ENCODE assay signal across 15 cellular contexts in genomic region chr11:12274558-12275197, GRCh38.
DNase-seq lines count a peak whose midpoint lies in the region; TF ChIP-seq lines count a peak whose summit lies in the region.
"Had no signal": no experiment of that assay in that cellular context is flagged by ENCODE, and none has a peak within 500 bp of the region (broad histone marks: within the 10 kb centered on the region; RNA-seq: fewer than 3 reads in every experiment).

No MANE protein-coding gene starts in this region.

- H3K27me3 ChIP-seq in right atrium auricular region = no peaks in the 10 kb centered on the region
- H3K27me3 ChIP-seq in left ventricle myocardium inferior (ENCODE audit: low read depth) = no peaks in the 10 kb centered on the region
- H3K27me3 ChIP-seq in H7 (ENCODE audit: control insufficient read depth, insufficient read depth, low read length) = no peaks in the 10 kb centered on the region
- H3K27me3 ChIP-seq in neural progenitor cell = no peaks in the 10 kb centered on the region
- H3K27me3 ChIP-seq: uterus had no signal

- H2AFZ ChIP-seq in neural progenitor cell (replicated peaks) = no peak overlapping the region

- H3K4me1 ChIP-seq in right atrium auricular region = peaks cover 0 to 16% of the 10 kb centered on the region in 2 donors
- peaks cover 7% of the 10 kb centered on the region for H3K4me1 ChIP-seq in left ventricle myocardium inferior
- no peaks in the 10 kb centered on the region for H3K4me1 ChIP-seq in neural progenitor cell
- H3K4me1 ChIP-seq: uterus had no signal

- intact Hi-C loops in left ventricle myocardium inferior (cut with micrococcal nuclease) = no loop called here

- no peaks in the 10 kb centered on the region for H3F3A ChIP-seq in neural progenitor cell (ENCODE audit: low read depth)

- H3K27me3 Mint-ChIP-seq in neural progenitor cell (ENCODE audit: insufficient read depth, low read depth) = peaks cover 14% of the 10 kb centered on the region
- H3K27me3 Mint-ChIP-seq: activated B cell treated with CpG ODN at 0.5 μM for 24 hours; activated naive CD8-positive, alpha-beta T cell had no signal

- H3K4me3 ChIP-seq in right atrium auricular region = no peak overlapping the region
- no peak overlapping the region for H3K4me3 ChIP-seq in left ventricle myocardium inferior
- no peak overlapping the region for H3K4me3 ChIP-seq in astrocyte of the spinal cord (ENCODE audit: low read depth, low read length)
- no peak overlapping the region for H3K4me3 ChIP-seq in H7 (ENCODE audit: insufficient read depth, low read depth, low read length)
- no peak overlapping the region for H3K4me3 ChIP-seq in neural progenitor cell
- H3K4me3 ChIP-seq: uterus had no signal

- no peaks in the 10 kb centered on the region for H4K20me1 ChIP-seq in neural progenitor cell (ENCODE audit: low read depth)

- H3K27ac ChIP-seq in right atrium auricular region (no peak overlapping the region), left ventricle myocardium inferior (replicated peaks) (no peak overlapping the region), neural progenitor cell (no peak overlapping the region)
- H3K27ac ChIP-seq: epithelial cell of prostate, uterus had no signal

- H3K4me2 ChIP-seq in neural progenitor cell = no peak overlapping the region

- H3K27ac Mint-ChIP-seq in neural progenitor cell = no peak overlapping the region
- H3K27ac Mint-ChIP-seq: activated B cell treated with CpG ODN at 0.5 μM for 24 hours; activated naive CD8-positive, alpha-beta T cell had no signal

- H3K9me3 Mint-ChIP-seq in neural progenitor cell = no peaks in the 10 kb centered on the region
- H3K9me3 Mint-ChIP-seq: activated B cell treated with CpG ODN at 0.5 μM for 24 hours had no signal

- no peak for TF ChIP-seq CTCF in right atrium auricular region (IDR thresholded peaks at IDR 0.05)
- TF ChIP-seq CTCF in left ventricle myocardium inferior (IDR thresholded peaks at IDR 0.05; ENCODE audit: borderline replicate concordance) = no peak
- no peak for TF ChIP-seq CTCF in astrocyte of the spinal cord (IDR thresholded peaks at IDR 0.05; ENCODE audit: low read depth, low read length)
- no peak for TF ChIP-seq CTCF in neural progenitor cell (IDR thresholded peaks at IDR 0.05)

- H3K4me3 Mint-ChIP-seq in neural progenitor cell = no peak overlapping the region
- H3K4me3 Mint-ChIP-seq: activated B cell treated with CpG ODN at 0.5 μM for 24 hours; activated naive CD8-positive, alpha-beta T cell had no signal

- H3K9me3 ChIP-seq in right atrium auricular region = no peaks in the 10 kb centered on the region
- no peaks in the 10 kb centered on the region for H3K9me3 ChIP-seq in left ventricle myocardium inferior (replicated peaks)
- H3K9me3 ChIP-seq in neural progenitor cell (ENCODE audit: low read depth) = no peaks in the 10 kb centered on the region
- H3K9me3 ChIP-seq: uterus had no signal

- no peak overlapping the region for H3K9ac ChIP-seq in neural progenitor cell

- H3K36me3 Mint-ChIP-seq in neural progenitor cell = no peaks in the 10 kb centered on the region
- H3K36me3 Mint-ChIP-seq: activated naive CD8-positive, alpha-beta T cell had no signal

- H3K4me1 Mint-ChIP-seq in neural progenitor cell = peaks cover 11% of the 10 kb centered on the region
- H3K4me1 Mint-ChIP-seq: activated B cell treated with CpG ODN at 0.5 μM for 24 hours had no signal

- in situ Hi-C loops in astrocyte of the spinal cord (cut with HindIII; ENCODE audit: low sequenced_read_pairs) = no loop called here

- no peaks in the 10 kb centered on the region for H3K79me2 ChIP-seq in neural progenitor cell (ENCODE audit: low read depth)

- peak; percentile 57 for DNase-seq in right atrium auricular region (ENCODE audit: low spot score)
- no peak for DNase-seq in left ventricle myocardium inferior
- peak; percentile 45 for DNase-seq in astrocyte of the spinal cord (ENCODE audit: low read depth, low spot score)
- DNase-seq in islet precursor cell = peak; percentile 59
- no peak for DNase-seq in H7
- DNase-seq in NCI-H2029 treated with DMSO at 0.1 percent for 48 hours (lab: John Stamatoyannopoulos, UW) = no peak
- DNase-seq in COLO829 (ENCODE audit: low spot score) = no peak
- no peak for DNase-seq in neural progenitor cell (ENCODE audit: low spot score)
- DNase-seq: activated B cell treated with CpG ODN at 0.5 μM for 24 hours; COR-L47; stimulated activated naive CD4-positive, alpha-beta T cell treated with Interleukin-2 at 50 U/mL for 16 hours; T-helper 1 cell; uterus had no signal

- no peaks in the 10 kb centered on the region for H3K36me3 ChIP-seq in right atrium auricular region
- no peaks in the 10 kb centered on the region for H3K36me3 ChIP-seq in left ventricle myocardium inferior
- no peaks in the 10 kb centered on the region for H3K36me3 ChIP-seq in H7 (replicated peaks; ENCODE audit: control insufficient read depth, insufficient read depth, low read length)
- no peaks in the 10 kb centered on the region for H3K36me3 ChIP-seq in neural progenitor cell
- H3K36me3 ChIP-seq: uterus had no signal

Comparison
In these comparisons a context has a peak if more than half of its experiments do, and no peak if none do; other contexts are left out.
1. DNase-seq: peak in right atrium auricular region (single experiment), astrocyte of the spinal cord (single experiment) and islet precursor cell (single experiment); none in left ventricle myocardium inferior (single experiment), H7 (single experiment), NCI-H2029 treated with DMSO at 0.1 percent for 48 hours (single experiment), COLO829 (single experiment) and neural progenitor cell (single experiment).